ENCODE assay signal across 18 cellular contexts in genomic region chrX:42739258-42739657, GRCh38. TPM values are rescaled to one million over a fixed set of nuclear protein-coding genes. Genes with fewer than 3 reads are reported as not detected.
DNase-seq lines count a peak whose midpoint lies in the region; ATAC-seq, FAIRE-seq and TF ChIP-seq lines count a peak whose summit lies in the region.
"Had no signal": no experiment of that assay in that cellular context is flagged by ENCODE, and none has a peak within 500 bp of the region (broad histone marks: within the 10 kb centered on the region; RNA-seq: fewer than 3 reads in every experiment).

No MANE protein-coding gene starts in this region.

- H3K4me3 Mint-ChIP-seq in IgD-negative memory B cell (peak overlapping the region in 2 of 4 donors; percentile 41 to 54), astrocyte (ENCODE audit: unreplicated experiment) (no peak overlapping the region), naive B cell (peak overlapping the region in 5 of 8 donors; percentile 35 to 69 (median 47))

- H3K4me3 ChIP-seq in astrocyte (ENCODE audit: insufficient read depth, low read depth, low read length) (no peak overlapping the region), aorta (ENCODE audit: low read length in 2 of 2) (no peak overlapping the region)

- H3K79me2 ChIP-seq in astrocyte (ENCODE audit: insufficient read depth, low read length) = no peaks in the 10 kb centered on the region

- no peak for TF ChIP-seq CTCF in astrocyte (IDR thresholded peaks at IDR 0.05; ENCODE audit: insufficient read depth, low read depth, low read length)

- WGBS in aorta, 2 donors = 11 to 30% methylated on average over 4 of the region's 4 CpGs

- no peak overlapping the region for H2AFZ ChIP-seq in astrocyte (ENCODE audit: low read depth, low read length)

- H3K9me3 ChIP-seq in astrocyte (ENCODE audit: insufficient read depth, low read depth, low read length) (no peaks in the 10 kb centered on the region), aorta (ENCODE audit: control insufficient read depth, low read length) (no peaks in the 10 kb centered on the region)

- FAIRE-seq in astrocyte (lab: Jason Lieb, UNC) = peak; percentile 39
- FAIRE-seq: D721Med, TTC549 had no signal

- H3K27me3 ChIP-seq in astrocyte (ENCODE audit: insufficient read depth, low read length) (no peaks in the 10 kb centered on the region), aorta (ENCODE audit: control insufficient read depth in 1 of 2, insufficient read depth in 2 of 2, low read length in 1 of 2) (no peaks in the 10 kb centered on the region)

- peak overlapping the region; percentile 71 to 90 (median 89) for H3K27ac Mint-ChIP-seq in IgD-negative memory B cell
- H3K27ac Mint-ChIP-seq in astrocyte (ENCODE audit: unreplicated experiment) = no peak overlapping the region
- peak overlapping the region; percentile 74 to 97 (median 92) for H3K27ac Mint-ChIP-seq in naive B cell
- H3K27ac Mint-ChIP-seq: activated naive CD4-positive, alpha-beta T cell treated with anti-CD3 and anti-CD28 coated beads, Interleukin-2, amount 50 U/mL, for 72 hours had no signal

- DNase-seq in DMS 273 (lab: John Stamatoyannopoulos, UW; ENCODE audit: unreplicated experiment) (peak; percentile 54), DMS 273 treated with DMSO at 0.1 percent for 48 hours (lab: John Stamatoyannopoulos, UW) (no peak), astrocyte (ENCODE audit: low read depth) (no peak), naive B cell (peak; percentile 45), aorta (no peak)
- no peak for DNase-seq in activated CD8-positive, alpha-beta memory T cell treated with anti-CD3 and anti-CD28 coated beads, Interleukin-2, amount 50 U/mL, for 4 hours
- DNase-seq: cerebellar nuclear complex, NCI-H526 had no signal

- H3K36me3 ChIP-seq in astrocyte (ENCODE audit: insufficient read depth, low read length) (no peaks in the 10 kb centered on the region), aorta (ENCODE audit: control insufficient read depth in 1 of 2, insufficient read depth in 2 of 2, low read length in 1 of 2) (no peaks in the 10 kb centered on the region)

- H3K4me1 Mint-ChIP-seq in IgD-negative memory B cell (peaks cover 13 to 22% (median 21%) of the 10 kb centered on the region in 3 donors), astrocyte (ENCODE audit: low read depth, unreplicated experiment) (no peaks in the 10 kb centered on the region), naive B cell (peaks cover 6 to 19% (median 8%) of the 10 kb centered on the region in 3 donors)

- H3K27ac ChIP-seq in astrocyte (ENCODE audit: low read depth, low read length) = no peak overlapping the region
- no peak overlapping the region for H3K27ac ChIP-seq in aorta (ENCODE audit: low read depth in 1 of 2, low read length in 2 of 2)
- H3K27ac ChIP-seq: 22Rv1 had no signal

- H3K9me3 Mint-ChIP-seq in IgD-negative memory B cell = peaks cover 0 to 3% (median 0%) of the 10 kb centered on the region in 3 donors
- no peaks in the 10 kb centered on the region for H3K9me3 Mint-ChIP-seq in astrocyte (ENCODE audit: unreplicated experiment)
- no peaks in the 10 kb centered on the region for H3K9me3 Mint-ChIP-seq in naive B cell
- H3K9me3 Mint-ChIP-seq: activated naive CD4-positive, alpha-beta T cell treated with anti-CD3 and anti-CD28 coated beads, Interleukin-2, amount 50 U/mL, for 72 hours had no signal

- H3K27me3 Mint-ChIP-seq in IgD-negative memory B cell (peaks cover 2% of the 10 kb centered on the region), astrocyte (ENCODE audit: low read depth, unreplicated experiment) (peaks cover 2% of the 10 kb centered on the region), naive B cell (no peaks in the 10 kb centered on the region)

- no peak overlapping the region for H3K9ac ChIP-seq in astrocyte (ENCODE audit: low read length)

- H3K4me2 ChIP-seq in astrocyte (ENCODE audit: low read length) = no peak overlapping the region

- ATAC-seq in naive B cell (ENCODE audit: low read depth in 2 of 2) (peak; percentile 71 to 91), HG02938 (IDR thresholded peaks at IDR 0.05; ENCODE audit: unreplicated experiment) (no peak), aorta (ENCODE audit: low FRiP score) (no peak)
- ATAC-seq: activated naive CD4-positive, alpha-beta T cell treated with anti-CD3 and anti-CD28 coated beads, Interleukin-2, amount 50 U/mL, for 72 hours; Right ventricle myocardium inferior had no signal

- intact Hi-C loops in aorta (cut with DNase I) = no loop called here

- H3K4me1 ChIP-seq in astrocyte (ENCODE audit: insufficient read depth, low read length) (no peaks in the 10 kb centered on the region), aorta (ENCODE audit: control insufficient read depth in 1 of 2, insufficient read depth in 2 of 2, low read length in 2 of 2) (no peaks in the 10 kb centered on the region)

- H3K36me3 Mint-ChIP-seq in IgD-negative memory B cell = peaks cover 3% of the 10 kb centered on the region
- H3K36me3 Mint-ChIP-seq in astrocyte (ENCODE audit: low read depth, unreplicated experiment) = no peaks in the 10 kb centered on the region
- no peaks in the 10 kb centered on the region for H3K36me3 Mint-ChIP-seq in naive B cell
- H3K36me3 Mint-ChIP-seq: activated naive CD4-positive, alpha-beta T cell treated with anti-CD3 and anti-CD28 coated beads, Interleukin-2, amount 50 U/mL, for 72 hours had no signal

- H4K20me1 ChIP-seq in astrocyte (ENCODE audit: insufficient read depth, low read length) = no peaks in the 10 kb centered on the region

RNA-seq across cellular contexts. Expression of gene PPP1R2C, which starts 38.7 kb away (rescaled TPM):
- polyA plus RNA-seq in IgD-negative memory B cell = 4.6 TPM
- not detected in 2 replicates for total RNA-seq in astrocyte
- under 1 TPM in 1 of 6 donors, not detected in 5; 0.81 TPM for polyA plus RNA-seq in naive B cell (ENCODE audit: low read depth in 6 of 6)
- not detected for total RNA-seq in aorta
- not detected for polyA plus RNA-seq in aorta
- total RNA-seq: activated CD8-positive, alpha-beta memory T cell treated with anti-CD3 and anti-CD28 coated beads for 36 hours; activated naive CD4-positive, alpha-beta T cell treated with anti-CD3 and anti-CD28 coated beads, Interleukin-2, amount 50 U/mL, for 72 hours; lower leg skin; Right ventricle myocardium inferior had no signal
- polyA plus RNA-seq: esophagus had no signal

Comparison
In these comparisons a context has a peak if more than half of its experiments do, and no peak if none do; other contexts are left out.
1. DNase-seq: peak in DMS 273 (single experiment) and naive B cell (single experiment); none in DMS 273 treated with DMSO at 0.1 percent for 48 hours (single experiment), astrocyte (single experiment), aorta (0 of 2) and activated CD8-positive, alpha-beta memory T cell treated with anti-CD3 and anti-CD28 coated beads, Interleukin-2, amount 50 U/mL, for 4 hours (single experiment).
2. ATAC-seq: peak in naive B cell (2 of 2); none in HG02938 (single experiment) and aorta (single experiment).